17 cellular contexts compared by ENCODE assay signal in genomic region chr5:109168151-109168550, GRCh38.
"Had no signal": no experiment of that assay in that cellular context is flagged by ENCODE, and none has a peak within 500 bp of the region (broad histone marks: within the 10 kb centered on the region; RNA-seq: fewer than 3 reads in every experiment).

No MANE protein-coding gene starts in this region.

- H3K9ac ChIP-seq: SK-N-SH had no signal

- DNase-seq: IMR-90, Karpas-422, KG1, MG63, NCI-H1092 treated with DMSO at 0.1 percent for 48 hours, NCI-H1436 treated with DMSO at 0.1 percent for 48 hours, NCI-H1694, NCI-H187 treated with DMSO at 0.1 percent for 48 hours, NCI-H2029 treated with DMSO at 0.1 percent for 48 hours, NCI-H2171 treated with DMSO at 0.1 percent for 48 hours, NCI-H345, NCI-H524, NCI-H748 treated with DMSO at 0.1 percent for 48 hours, SHP77, SK-N-SH had no signal

- H3K4me2 ChIP-seq: SK-N-SH had no signal

- ATAC-seq: Panc1 had no signal

- H3K27me3 ChIP-seq: MG63 had no signal

- H3K27ac ChIP-seq: RWPE1 had no signal

- H3K36me3 ChIP-seq: MG63 had no signal

- H3K9me3 ChIP-seq: MG63, SK-N-SH had no signal

- H3K4me3 ChIP-seq: MG63 had no signal
